ENCODE assay signal across 2 cellular contexts in the genomic region with DNA sequence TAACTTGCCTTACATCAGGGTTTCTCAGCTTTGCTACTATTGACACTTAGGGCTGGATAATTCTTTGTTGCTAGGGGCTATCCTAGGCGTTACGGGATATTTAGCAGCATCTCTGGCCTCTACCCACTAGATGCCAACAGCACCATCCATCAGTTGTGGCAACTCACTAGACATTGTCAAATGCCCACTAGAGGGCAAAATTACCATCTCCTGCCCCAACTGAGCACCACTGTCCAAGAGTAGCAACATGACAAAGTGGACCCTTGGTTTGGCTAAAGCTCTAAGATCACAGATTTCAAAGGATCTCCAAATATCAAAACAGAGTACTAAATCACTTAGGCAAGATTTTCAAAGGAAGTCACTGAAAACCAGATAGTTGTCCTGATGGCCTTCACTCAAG.
TF ChIP-seq lines count a peak whose summit lies in the region.

No MANE protein-coding gene starts in this region.

TF ChIP-seq in IMR-90, 13 proteins besides CTCF, POLR2A, EP300 and RAD21:
- TF ChIP-seq RCOR1 (IDR thresholded peaks at IDR 0.05; ENCODE audit: insufficient replicate concordance, low read length), result no peak
- no peak for TF ChIP-seq CEBPB (IDR thresholded peaks at IDR 0.05; ENCODE audit: low read depth, low read length)
- no peak for TF ChIP-seq FOS (IDR thresholded peaks at IDR 0.05; ENCODE audit: low read depth, low read length)
- no peak for TF ChIP-seq SMC3 (IDR thresholded peaks at IDR 0.05; ENCODE audit: low read depth, low read length)
- no peak for TF ChIP-seq CHD1 (IDR thresholded peaks at IDR 0.05; ENCODE audit: low read depth, low read length)
- TF ChIP-seq NFE2L2 (IDR thresholded peaks at IDR 0.05; ENCODE audit: low read depth, low read length), result no peak

TF ChIP-seq in K562, 482 proteins besides CTCF, POLR2A, EP300 and RAD21:
- TF ChIP-seq PHF8 (IDR thresholded peaks at IDR 0.05; ENCODE audit: borderline replicate concordance, low read length) (no peak), FOXK2 (conservative IDR thresholded peaks at IDR 0.05 in 1 of 2, IDR thresholded peaks at IDR 0.05 in 1 of 2; ENCODE audit: low read depth in 2 of 2) (no peak), ZBTB7A (IDR thresholded peaks at IDR 0.05; ENCODE audit: borderline replicate concordance, control insufficient read depth, low read depth, low read length) (no peak), MEF2D (tag; conservative IDR thresholded peaks at IDR 0.05; ENCODE audit: low read depth) (no peak)
- TF ChIP-seq, protein P1, sequence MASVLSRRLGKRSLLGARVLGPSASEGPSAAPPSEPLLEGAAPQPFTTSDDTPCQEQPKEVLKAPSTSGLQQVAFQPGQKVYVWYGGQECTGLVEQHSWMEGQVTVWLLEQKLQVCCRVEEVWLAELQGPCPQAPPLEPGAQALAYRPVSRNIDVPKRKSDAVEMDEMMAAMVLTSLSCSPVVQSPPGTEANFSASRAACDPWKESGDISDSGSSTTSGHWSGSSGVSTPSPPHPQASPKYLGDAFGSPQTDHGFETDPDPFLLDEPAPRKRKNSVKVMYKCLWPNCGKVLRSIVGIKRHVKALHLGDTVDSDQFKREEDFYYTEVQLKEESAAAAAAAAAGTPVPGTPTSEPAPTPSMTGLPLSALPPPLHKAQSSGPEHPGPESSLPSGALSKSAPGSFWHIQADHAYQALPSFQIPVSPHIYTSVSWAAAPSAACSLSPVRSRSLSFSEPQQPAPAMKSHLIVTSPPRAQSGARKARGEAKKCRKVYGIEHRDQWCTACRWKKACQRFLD (CRISPR knock-in tag; IDR thresholded peaks at IDR 0.05), result 0 out of 2 replicates have a peak, but pooled peaks have one; percentile 20
TF ChIP-seq in K562: peak in this region for 1.
